ENCODE assay signal across 8 cellular contexts in genomic region chr4:48905363-48906015, GRCh38. TPM values are rescaled to one million over a fixed set of nuclear protein-coding genes. Genes with fewer than 3 reads are reported as not detected.
DNase-seq lines count a peak whose midpoint lies in the region; ATAC-seq lines count a peak whose summit lies in the region.

No MANE protein-coding gene starts in this region.

- no peak overlapping the region for H3K27ac ChIP-seq in neuronal stem cell (replicated peaks; ENCODE audit: low read length)

- no peak overlapping the region for H3K9ac ChIP-seq in endocrine pancreas (ENCODE audit: control insufficient read depth, insufficient read depth, low read length)
- no peak overlapping the region for H3K9ac ChIP-seq in neuronal stem cell (ENCODE audit: low read depth, low read length, poor library complexity)

- peak overlapping the region; percentile 86 for H3K4me2 ChIP-seq in neuronal stem cell (ENCODE audit: insufficient read depth, low read length, poor library complexity, severe bottlenecking)

- no peak overlapping the region for H2BK120ac ChIP-seq in neuronal stem cell (ENCODE audit: low read depth, low read length)

- no peak overlapping the region for H3K23ac ChIP-seq in neuronal stem cell (ENCODE audit: low read depth, low read length, poor library complexity)

- no peak overlapping the region for H2BK15ac ChIP-seq in neuronal stem cell (ENCODE audit: low read length)

- no peak overlapping the region for H2AK5ac ChIP-seq in neuronal stem cell (ENCODE audit: low read depth, low read length)

- H3K18ac ChIP-seq in neuronal stem cell (ENCODE audit: low read length) = no peak overlapping the region

- no CpG with 5 or more reads among the region's 9 CpGs for WGBS in neuronal stem cell (ENCODE audit: extremely low coverage in 2 of 2, insufficient read length in 2 of 2, insufficient replicate concordance in 1 of 2), 2 donors

- peaks cover 10% of the 10 kb centered on the region for H3K79me1 ChIP-seq in neuronal stem cell (ENCODE audit: low read depth, low read length)

- no peak overlapping the region for H3K4ac ChIP-seq in neuronal stem cell (ENCODE audit: low read length)

- H3K27me3 ChIP-seq in endocrine pancreas (ENCODE audit: control insufficient read depth, insufficient read depth, low read length) (no peaks in the 10 kb centered on the region), neuronal stem cell (ENCODE audit: control insufficient read depth in 3 of 3, insufficient read depth in 3 of 3, low read depth in 1 of 3, low read length in 3 of 3) (no peaks in the 10 kb centered on the region)

- H3K9me3 ChIP-seq in endocrine pancreas (ENCODE audit: control insufficient read depth, low read length) (no peaks in the 10 kb centered on the region), neuronal stem cell (replicated peaks in 1 of 2; ENCODE audit: control insufficient read depth in 2 of 2, insufficient read depth in 1 of 2, low read depth in 1 of 2, low read length in 2 of 2) (peaks cover 0 to 2% of the 10 kb centered on the region in 2 donors)

- ATAC-seq in HG03520 (IDR thresholded peaks at IDR 0.05; ENCODE audit: unreplicated experiment) = no peak

- no peaks in the 10 kb centered on the region for H3K4me1 ChIP-seq in endocrine pancreas (ENCODE audit: control insufficient read depth, insufficient read depth, low read length)
- H3K4me1 ChIP-seq in neuronal stem cell (ENCODE audit: control insufficient read depth in 2 of 2, insufficient read depth in 1 of 2, low read depth in 1 of 2, low read length in 2 of 2) = peaks cover 3 to 12% of the 10 kb centered on the region in 2 donors

- H3K14ac ChIP-seq in neuronal stem cell (ENCODE audit: low read length) = no peak overlapping the region

- no peak overlapping the region for H4K91ac ChIP-seq in neuronal stem cell (ENCODE audit: low read depth, low read length, poor library complexity)

- H2BK5ac ChIP-seq in neuronal stem cell (ENCODE audit: low read length) = no peak overlapping the region

- H2AFZ ChIP-seq in neuronal stem cell (ENCODE audit: low read length) = no peak overlapping the region

- H2BK12ac ChIP-seq in neuronal stem cell (ENCODE audit: low read length) = no peak overlapping the region

- H3K36me3 ChIP-seq in endocrine pancreas (ENCODE audit: control insufficient read depth, insufficient read depth, low read length) = no peaks in the 10 kb centered on the region
- peaks cover 0 to 12% of the 10 kb centered on the region in 2 donors for H3K36me3 ChIP-seq in neuronal stem cell (replicated peaks in 1 of 2; ENCODE audit: control insufficient read depth in 2 of 2, insufficient read depth in 2 of 2, low read length in 2 of 2)

- DNase-seq in EH (ENCODE audit: low read depth) (peak; percentile 33), NCI-H69 (lab: John Stamatoyannopoulos, UW) (peak; percentile 7), neuronal stem cell (ENCODE audit: low spot score) (no peak), NCI-H345 treated with DMSO at 0.1 percent for 48 hours (lab: John Stamatoyannopoulos, UW; ENCODE audit: unreplicated experiment) (no peak), occipital lobe (lab: John Stamatoyannopoulos, UW) (no peak), NCI-H187 treated with DMSO at 0.1 percent for 48 hours (lab: John Stamatoyannopoulos, UW) (no peak)

- no peak overlapping the region for H4K8ac ChIP-seq in neuronal stem cell (ENCODE audit: low read depth, low read length)

- H3K4me3 ChIP-seq in endocrine pancreas (ENCODE audit: control insufficient read depth, insufficient read depth, low read length) (peak overlapping the region; percentile 63), neuronal stem cell (ENCODE audit: low read length in 2 of 2) (peak overlapping the region in 1 of 2 donors; percentile 84)

RNA-seq across cellular contexts. Expression of gene OCIAD2, which starts 1.1 kb away (rescaled TPM):
- 76.7 TPM for polyA plus RNA-seq in neuronal stem cell (2013, experiment 1 of 2)
- polyA plus RNA-seq in neuronal stem cell (2013, experiment 2 of 2) = 77.3 TPM
- total RNA-seq in occipital lobe = 27.6 TPM

Comparison
In these comparisons a context has a peak if more than half of its experiments do, and no peak if none do; other contexts are left out.
1. DNase-seq: peak in EH (single experiment) and NCI-H69 (single experiment); none in neuronal stem cell (single experiment), NCI-H345 treated with DMSO at 0.1 percent for 48 hours (single experiment), occipital lobe (single experiment) and NCI-H187 treated with DMSO at 0.1 percent for 48 hours (single experiment).